ENCODE assay signal across 8 cellular contexts in the genomic region with DNA sequence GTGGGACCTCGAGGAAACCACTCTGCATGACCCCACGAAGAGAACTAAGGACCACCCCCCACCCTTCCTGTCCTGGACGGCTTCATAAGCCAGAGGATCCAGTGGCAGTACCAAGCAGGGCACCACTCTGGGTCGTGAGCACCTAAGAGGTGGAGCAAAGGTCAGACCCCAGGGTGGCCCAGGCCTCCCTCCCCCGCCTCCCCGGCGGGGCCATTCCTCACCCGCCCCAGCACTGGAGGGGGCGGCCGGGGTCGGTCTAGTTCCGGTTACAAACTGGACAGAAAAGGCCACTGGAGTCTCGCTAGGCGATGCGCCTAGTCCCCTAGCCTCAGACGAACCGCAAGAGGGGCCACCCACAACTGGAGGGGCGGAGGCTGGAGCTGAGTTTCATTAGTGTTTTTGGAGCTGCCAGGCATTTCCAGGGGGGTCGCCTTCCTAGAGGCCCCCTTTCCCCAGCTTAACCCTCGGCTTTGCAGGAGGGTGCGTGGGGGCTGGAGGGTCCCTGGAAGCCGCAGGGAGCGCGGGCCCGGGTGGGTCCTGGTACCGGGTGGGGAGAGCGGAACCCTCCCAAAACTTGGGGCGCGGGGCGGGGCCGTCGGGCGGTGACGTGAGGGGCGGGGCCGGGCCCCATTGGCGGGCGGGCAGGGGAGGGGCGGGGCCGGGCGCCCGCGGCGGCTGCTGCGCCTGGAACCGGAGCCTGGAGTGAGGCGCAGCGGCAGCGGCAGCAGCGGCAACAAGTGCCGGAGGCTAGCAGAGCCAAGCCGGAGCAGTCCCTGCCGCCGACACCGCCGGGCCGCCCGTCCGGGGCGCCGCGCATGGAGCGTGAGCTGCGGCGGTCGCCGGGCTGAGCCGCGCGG. TPM values are rescaled to one million over a fixed set of nuclear protein-coding genes. Genes with fewer than 3 reads are reported as not detected.
A peak's percentile ranks its signal among the peaks of the same experiment; 100 is the strongest.
DNase-seq lines count a peak whose midpoint lies in the region; ATAC-seq and TF ChIP-seq lines count a peak whose summit lies in the region.

Gene B3GNT2 (plus strand): TSS at position 695 of the 857 bp plus-strand sequence. CDS start 26,106 bp downstream, outside the sequence.

- H3K27ac ChIP-seq in Karpas-422 (ENCODE audit: low read length) (peak within 1 kb of the TSS; percentile 25; the same call in 1 of the 2 replicates), adrenal gland (peak within 1 kb of the TSS; percentile 86 to 98 (median 93)), heart right ventricle (peak within 1 kb of the TSS; percentile 91 to 97 (median 95))

- intact Hi-C loops in adrenal gland (cut with DNase I), result loop anchor here in 1 of 2 donors (10.0 kb wide), 2 partner anchors 89 to 219 kb away; no protein-coding TSS in a partner anchor
- intact Hi-C loops in heart right ventricle (cut with DNase I), result loop anchor here in 9 of 10 donors (2.0 to 10.0 kb wide), 14 partner anchors 89 to 661 kb away; partner anchors contain the start of gene XPO1 (in 1 of the 9)
- intact Hi-C loops in posterior vena cava (cut with DNase I), result loop anchor here in 1 of 2 donors (10.0 kb wide), 1 partner anchor 219 kb away; no protein-coding TSS in a partner anchor

- peak within 1 kb of the TSS; percentile 99 for H3K4me2 ChIP-seq in Karpas-422 (ENCODE audit: low read depth, low read length, poor library complexity, severe bottlenecking)

- H4K20me1 ChIP-seq in Karpas-422 (ENCODE audit: insufficient read depth, low read depth, low read length), result peaks cover 37% of the 10 kb centered on the region

- no peaks in the 10 kb centered on the region for H3K9me3 ChIP-seq in Karpas-422 (ENCODE audit: low read length)
- no peaks in the 10 kb centered on the region for H3K9me3 ChIP-seq in adrenal gland (replicated peaks in 1 of 3)
- no peaks in the 10 kb centered on the region for H3K9me3 ChIP-seq in heart right ventricle

- H3K27me3 Mint-ChIP-seq in T-helper 1 cell treated with Interleukin-12 subunit alpha and Interleukin-12 subunit beta and Interleukin-4 antibody, amounts not matched to agents 30 μg/mL and 1 μg/mL, for 36 hours (ENCODE audit: low read depth), result peaks cover 11% of the 10 kb centered on the region
- H3K27me3 Mint-ChIP-seq in type B pancreatic cell, result no peaks in the 10 kb centered on the region

- peaks cover 29% of the 10 kb centered on the region for H3K4me1 ChIP-seq in Karpas-422 (ENCODE audit: low read length)
- peaks cover 10 to 36% of the 10 kb centered on the region in 2 donors for H3K4me1 ChIP-seq in adrenal gland (replicated peaks in 1 of 2)
- peaks cover 0 to 48% (median 40%) of the 10 kb centered on the region in 9 donors for H3K4me1 ChIP-seq in heart right ventricle

- TF ChIP-seq CTCF in adrenal gland (IDR thresholded peaks at IDR 0.05) (no peak), heart right ventricle (IDR thresholded peaks at IDR 0.05) (peak in 1 of 9 donors; percentile 2), type B pancreatic cell (conservative IDR thresholded peaks at IDR 0.05) (no peak)

- H2AFZ ChIP-seq in Karpas-422 (ENCODE audit: low read length), result peak within 1 kb of the TSS; percentile 100

- no peaks in the 10 kb centered on the region for H3K27me3 ChIP-seq in Karpas-422 (ENCODE audit: low read length)
- no peaks in the 10 kb centered on the region for H3K27me3 ChIP-seq in adrenal gland
- no peaks in the 10 kb centered on the region for H3K27me3 ChIP-seq in heart right ventricle

- ATAC-seq in GM21717 (IDR thresholded peaks at IDR 0.05; ENCODE audit: unreplicated experiment), result peak; percentile 51
- ATAC-seq in heart right ventricle, result peak; percentile 87 to 94 (median 90)

- H3K4me3 Mint-ChIP-seq in T-helper 1 cell treated with Interleukin-12 subunit alpha and Interleukin-12 subunit beta and Interleukin-4 antibody, amounts not matched to agents 30 μg/mL and 1 μg/mL, for 36 hours, result peak within 1 kb of the TSS; percentile 87
- peak within 1 kb of the TSS; percentile 85 for H3K4me3 Mint-ChIP-seq in type B pancreatic cell

- H3K9me2 ChIP-seq in Karpas-422 (replicated peaks; ENCODE audit: insufficient read depth, low read length), result no peaks in the 10 kb centered on the region

- H3K4me3 ChIP-seq in Karpas-422 (ENCODE audit: low read length) (peak within 1 kb of the TSS; percentile 99), adrenal gland (peak within 1 kb of the TSS; percentile 88 to 99 (median 97)), heart right ventricle (peak within 1 kb of the TSS; percentile 62 to 99 (median 92))

- H3K9ac ChIP-seq in Karpas-422 (ENCODE audit: low read length), result peak within 1 kb of the TSS; percentile 91

- peak; percentile 69 to 90 for TF ChIP-seq POLR2A in adrenal gland (IDR thresholded peaks at IDR 0.05)

- 0 to 4% (median 1%) methylated on average over 2 to 70 of the region's 70 CpGs for WGBS in adrenal gland, 4 donors
- 1% methylated on average over 47 to 70 of the region's 70 CpGs for WGBS in heart right ventricle, 2 donors

- H3K79me2 ChIP-seq in Karpas-422 (ENCODE audit: low read length), result peaks cover 35% of the 10 kb centered on the region

- peak within 1 kb of the TSS; percentile 88 for H3K27ac Mint-ChIP-seq in T-helper 1 cell treated with Interleukin-12 subunit alpha and Interleukin-12 subunit beta and Interleukin-4 antibody, amounts not matched to agents 30 μg/mL and 1 μg/mL, for 36 hours
- peak within 1 kb of the TSS; percentile 79 for H3K27ac Mint-ChIP-seq in type B pancreatic cell

- H3K36me3 ChIP-seq in Karpas-422 (ENCODE audit: insufficient read depth, low read length), result no peaks in the 10 kb centered on the region
- H3K36me3 ChIP-seq in adrenal gland (replicated peaks in 1 of 2), result no peaks in the 10 kb centered on the region
- no peaks in the 10 kb centered on the region for H3K36me3 ChIP-seq in heart right ventricle

- H3K4me1 Mint-ChIP-seq in T-helper 1 cell treated with Interleukin-12 subunit alpha and Interleukin-12 subunit beta and Interleukin-4 antibody, amounts not matched to agents 30 μg/mL and 1 μg/mL, for 36 hours (ENCODE audit: low read depth), result peaks cover 33% of the 10 kb centered on the region
- H3K4me1 Mint-ChIP-seq in type B pancreatic cell (ENCODE audit: unreplicated experiment), result peaks cover 27% of the 10 kb centered on the region

- H3K9me3 Mint-ChIP-seq in T-helper 1 cell treated with Interleukin-12 subunit alpha and Interleukin-12 subunit beta and Interleukin-4 antibody, amounts not matched to agents 30 μg/mL and 1 μg/mL, for 36 hours, result no peaks in the 10 kb centered on the region
- no peaks in the 10 kb centered on the region for H3K9me3 Mint-ChIP-seq in type B pancreatic cell

- peak; percentile 69 for DNase-seq in ELF-1 (ENCODE audit: low read depth, low spot score)
- peak; percentile 95 for DNase-seq in Karpas-422
- peak; percentile 75 to 87 (median 82) for DNase-seq in adrenal gland
- peak; percentile 86 to 90 for DNase-seq in heart right ventricle
- DNase-seq in posterior vena cava (ENCODE audit: low spot score), result peak; percentile 94
- peak; percentile 82 for DNase-seq in type B pancreatic cell (ENCODE audit: extremely low spot score, unreplicated experiment)

- no peaks in the 10 kb centered on the region for H3K36me3 Mint-ChIP-seq in T-helper 1 cell treated with Interleukin-12 subunit alpha and Interleukin-12 subunit beta and Interleukin-4 antibody, amounts not matched to agents 30 μg/mL and 1 μg/mL, for 36 hours (ENCODE audit: low read depth)
- peaks cover 4% of the 10 kb centered on the region for H3K36me3 Mint-ChIP-seq in type B pancreatic cell

RNA-seq across cellular contexts. Expression of gene B3GNT2, which starts in this region (rescaled TPM):
- 12.6 and 26.9 TPM in 2 replicates for total RNA-seq in Karpas-422 (2014; rRNA removed; shearing (Covaris generic); ENCODE audit: low replicate concordance)
- total RNA-seq in adrenal gland, result 10 to 100 TPM; 13.0 to 29.2 (median 18.4) TPM
- polyA plus RNA-seq in adrenal gland, result 10 to 100 TPM in 1 of 3 donors, 1 to 10 TPM in 2; 7.1 to 30.4 (median 7.9) TPM
- 10 to 100 TPM; 11.8 to 33.5 (median 18.1) TPM for total RNA-seq in heart right ventricle
- polyA plus RNA-seq in heart right ventricle, result 10 to 100 TPM; 10.4 to 10.8 TPM
- 10 to 100 TPM; 12.5 to 16.2 TPM for total RNA-seq in posterior vena cava
- total RNA-seq in type B pancreatic cell (ENCODE audit: low replicate concordance), result 23.5 and 56.0 TPM in 2 replicates

Comparison
In these comparisons a context has a peak if more than half of its experiments do, and no peak if none do; other contexts are left out.
1. Peak in every context shown above with its lines: DNase-seq, ATAC-seq, H3K4me3 ChIP-seq and H3K27ac ChIP-seq.
2. H3K27ac ChIP-seq: peak in every context shown above with its lines; median percentile 95 in heart right ventricle; 93 in adrenal gland; 25 in Karpas-422.